ENCODE assay signal across 21 cellular contexts in the genomic region with DNA sequence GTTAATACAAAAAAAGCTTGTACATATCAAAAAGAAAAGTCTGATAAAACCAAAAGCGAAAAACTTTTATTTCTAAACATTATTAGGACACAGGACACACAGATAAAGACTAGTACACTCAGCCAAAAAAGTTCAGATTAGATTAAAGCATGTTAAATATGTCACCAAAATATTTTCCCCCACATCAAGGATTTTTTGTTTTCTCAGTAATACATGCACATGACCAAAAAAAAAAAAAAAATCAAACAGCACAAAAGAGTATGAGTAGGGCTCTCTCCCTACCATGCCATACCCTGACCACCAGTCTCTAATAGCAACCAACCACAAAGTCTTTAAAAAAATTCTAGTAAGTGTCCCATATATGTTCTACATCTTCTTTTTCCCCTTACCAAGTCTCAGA.
DNase-seq lines count a peak whose midpoint lies in the region; ATAC-seq and TF ChIP-seq lines count a peak whose summit lies in the region.
"Had no signal": no experiment of that assay in that cellular context is flagged by ENCODE, and none has a peak within 500 bp of the region (broad histone marks: within the 10 kb centered on the region; RNA-seq: fewer than 3 reads in every experiment).

No MANE protein-coding gene starts in this region.

- peaks cover 0 to under 1% of the 10 kb centered on the region in 2 donors for H3K36me3 Mint-ChIP-seq in activated T-cell treated with anti-CD3 and anti-CD28 coated beads, Interleukin-2, amount 50 U/mL, for 72 hours (ENCODE audit: insufficient read depth in 2 of 2)
- H3K36me3 Mint-ChIP-seq in activated T-cell treated with anti-CD3 and anti-CD28 coated beads, Interleukin-2, amount 50 U/mL, for 24 hours (ENCODE audit: low read depth) = peaks cover 22% of the 10 kb centered on the region

- no peaks in the 10 kb centered on the region for H3K4me1 Mint-ChIP-seq in activated T-cell treated with anti-CD3 and anti-CD28 coated beads, Interleukin-2, amount 50 U/mL, for 72 hours (ENCODE audit: low read depth)
- H3K4me1 Mint-ChIP-seq in activated T-cell treated with anti-CD3 and anti-CD28 coated beads, Interleukin-2, amount 50 U/mL, for 24 hours (ENCODE audit: low read depth) = no peaks in the 10 kb centered on the region

- no peaks in the 10 kb centered on the region for H3K27me3 Mint-ChIP-seq in activated T-cell treated with anti-CD3 and anti-CD28 coated beads, Interleukin-2, amount 50 U/mL, for 72 hours (ENCODE audit: low read depth)
- H3K27me3 Mint-ChIP-seq in activated T-cell treated with anti-CD3 and anti-CD28 coated beads, Interleukin-2, amount 50 U/mL, for 24 hours = no peaks in the 10 kb centered on the region
- H3K27me3 Mint-ChIP-seq: activated CD8-positive, alpha-beta T cell treated with anti-CD3 and anti-CD28 coated beads for 36 hours had no signal

- H3K4me3 ChIP-seq in adipocyte (ENCODE audit: low read length) = no peak overlapping the region
- H3K4me3 ChIP-seq in smooth muscle cell = no peak overlapping the region
- H3K4me3 ChIP-seq: BLaER1, colonic mucosa, tibial nerve had no signal

- H3K79me2 ChIP-seq in smooth muscle cell (ENCODE audit: low read depth) = peaks cover 2% of the 10 kb centered on the region

- ATAC-seq in activated T-cell treated with anti-CD3 and anti-CD28 coated beads, Interleukin-2, amount 50 U/mL, for 72 hours (replicated peaks in 1 of 2) = no peak
- ATAC-seq in left cardiac atrium (peak; percentile 15 to 53), GM19023 (IDR thresholded peaks at IDR 0.05; ENCODE audit: unreplicated experiment) (no peak)
- ATAC-seq: activated CD8-positive, alpha-beta T cell treated with anti-CD3 and anti-CD28 coated beads for 36 hours; Panc1 had no signal

- H2AFZ ChIP-seq in smooth muscle cell (ENCODE audit: low read depth) = no peak overlapping the region

- H3K9ac ChIP-seq in adipocyte (ENCODE audit: low read length) (peak overlapping the region; percentile 43), smooth muscle cell (ENCODE audit: low read depth) (peak overlapping the region; percentile 19)
- H3K9ac ChIP-seq: BLaER1 had no signal

- intact Hi-C loops in left cardiac atrium (cut with DNase I) = no loop called here

- no peaks in the 10 kb centered on the region for H3K9me3 Mint-ChIP-seq in activated T-cell treated with anti-CD3 and anti-CD28 coated beads, Interleukin-2, amount 50 U/mL, for 72 hours
- no peaks in the 10 kb centered on the region for H3K9me3 Mint-ChIP-seq in activated T-cell treated with anti-CD3 and anti-CD28 coated beads, Interleukin-2, amount 50 U/mL, for 24 hours
- H3K9me3 Mint-ChIP-seq: activated CD8-positive, alpha-beta T cell treated with anti-CD3 and anti-CD28 coated beads for 36 hours had no signal

- no peaks in the 10 kb centered on the region for H3F3A ChIP-seq in smooth muscle cell (ENCODE audit: low read depth)

- no peak overlapping the region for H3K4me3 Mint-ChIP-seq in activated T-cell treated with anti-CD3 and anti-CD28 coated beads, Interleukin-2, amount 50 U/mL, for 72 hours
- no peak overlapping the region for H3K4me3 Mint-ChIP-seq in activated T-cell treated with anti-CD3 and anti-CD28 coated beads, Interleukin-2, amount 50 U/mL, for 24 hours
- H3K4me3 Mint-ChIP-seq: activated CD8-positive, alpha-beta T cell treated with anti-CD3 and anti-CD28 coated beads for 36 hours had no signal

- H3K27me3 ChIP-seq in adipocyte (replicated peaks; ENCODE audit: control insufficient read depth, insufficient read depth, low read length) (no peaks in the 10 kb centered on the region), smooth muscle cell (ENCODE audit: low read depth) (no peaks in the 10 kb centered on the region)
- H3K27me3 ChIP-seq: BLaER1, colonic mucosa, tibial nerve had no signal

- H3K4me1 ChIP-seq in adipocyte (ENCODE audit: control insufficient read depth, insufficient read depth, low read length) = peaks cover 23% of the 10 kb centered on the region
- H3K4me1 ChIP-seq in smooth muscle cell (ENCODE audit: low read depth) = peaks cover 13% of the 10 kb centered on the region
- H3K4me1 ChIP-seq: BLaER1, colonic mucosa had no signal

- no peaks in the 10 kb centered on the region for H4K20me1 ChIP-seq in smooth muscle cell (ENCODE audit: low read depth)
- H4K20me1 ChIP-seq: BLaER1 had no signal

- peak overlapping the region; percentile 59 for H3K27ac ChIP-seq in smooth muscle cell (ENCODE audit: low read depth)
- H3K27ac ChIP-seq: 22Rv1, BLaER1, colonic mucosa, HL-60, VCaP had no signal

- peaks cover 25% of the 10 kb centered on the region for H3K36me3 ChIP-seq in adipocyte (ENCODE audit: control insufficient read depth, insufficient read depth, low read length, severe bottlenecking)
- peaks cover 5% of the 10 kb centered on the region for H3K36me3 ChIP-seq in smooth muscle cell (ENCODE audit: low read depth)
- H3K36me3 ChIP-seq: colonic mucosa had no signal

- WGBS in smooth muscle cell (ENCODE audit: low lambda C conversion rate) = 95% methylated on average over 1 of the region's 1 CpG

- no peak for TF ChIP-seq CTCF in smooth muscle cell (IDR thresholded peaks at IDR 0.05; ENCODE audit: borderline replicate concordance, insufficient read depth, poor library complexity, severe bottlenecking)

- H3K9me3 ChIP-seq in adipocyte (ENCODE audit: control insufficient read depth, low read length) (no peaks in the 10 kb centered on the region), smooth muscle cell (replicated peaks; ENCODE audit: low read depth) (no peaks in the 10 kb centered on the region)
- H3K9me3 ChIP-seq: BLaER1, colonic mucosa, tibial nerve had no signal

- H3K4me2 ChIP-seq in smooth muscle cell = peak overlapping the region; percentile 67
- H3K4me2 ChIP-seq: BLaER1 had no signal

- peak overlapping the region; percentile 34 for H3K27ac Mint-ChIP-seq in activated T-cell treated with anti-CD3 and anti-CD28 coated beads, Interleukin-2, amount 50 U/mL, for 72 hours
- H3K27ac Mint-ChIP-seq in activated T-cell treated with anti-CD3 and anti-CD28 coated beads, Interleukin-2, amount 50 U/mL, for 24 hours = no peak overlapping the region
- H3K27ac Mint-ChIP-seq: activated CD8-positive, alpha-beta T cell treated with anti-CD3 and anti-CD28 coated beads for 36 hours had no signal

- DNase-seq in activated T-cell treated with anti-CD3 and anti-CD28 coated beads, Interleukin-2, amount 50 U/mL, for 72 hours = no peak
- no peak for DNase-seq in activated T-cell treated with anti-CD3 and anti-CD28 coated beads, Interleukin-2, amount 50 U/mL, for 24 hours
- no peak for DNase-seq in adipocyte (ENCODE audit: low read depth)
- DNase-seq in left cardiac atrium = no peak
- no peak for DNase-seq in smooth muscle cell (lab: John Stamatoyannopoulos, UW; ENCODE audit: unreplicated experiment)
- no peak for DNase-seq in NOMO-1 treated with dmso at 0.1 percent for 144 hours (lab: John Stamatoyannopoulos, UW; ENCODE audit: unreplicated experiment)
- DNase-seq in HuH-7.5 (ENCODE audit: low spot score) = no peak
- DNase-seq: activated CD8-positive, alpha-beta T cell treated with anti-CD3 and anti-CD28 coated beads for 36 hours; amygdala; colonic mucosa; glutamatergic neuron; NCI-H1105; NCI-H748 treated with DMSO at 0.1 percent for 48 hours; nucleus accumbens had no signal

Comparison
In these comparisons a context has a peak if more than half of its experiments do, and no peak if none do; other contexts are left out.
1. ATAC-seq: peak in left cardiac atrium (2 of 2); none in activated T-cell treated with anti-CD3 and anti-CD28 coated beads, Interleukin-2, amount 50 U/mL, for 72 hours (0 of 2) and GM19023 (single experiment).